ENCODE assay signal across 26 cellular contexts in genomic region chr1:199698222-199698621, GRCh38.
"Had no signal": no experiment of that assay in that cellular context is flagged by ENCODE, and none has a peak within 500 bp of the region (broad histone marks: within the 10 kb centered on the region; RNA-seq: fewer than 3 reads in every experiment).

No MANE protein-coding gene starts in this region.

- H3K27ac ChIP-seq: cardiac muscle cell, Peyer's patch, RWPE1, WERI-Rb-1 had no signal

- H3K36me3 ChIP-seq: cardiac muscle cell, Peyer's patch, WERI-Rb-1 had no signal

- H3K4me1 Mint-ChIP-seq: activated CD4-positive, alpha-beta T cell treated with anti-CD3 and anti-CD28 coated beads for 36 hours; brain had no signal

- H3K36me3 Mint-ChIP-seq: activated naive CD8-positive, alpha-beta T cell; brain had no signal

- DNase-seq: activated CD4-positive, alpha-beta memory T cell treated with anti-CD3 and anti-CD28 coated beads, Interleukin-2, amount 10 ng/mL, durations not matched to agents 7 days and 5 days; activated CD4-positive, alpha-beta T cell treated with anti-CD3 and anti-CD28 coated beads for 36 hours; activated CD4-positive, alpha-beta T cell treated with anti-CD3 and anti-CD28 coated beads, Interleukin-2, amount 50 U/mL, for 1 hour; activated gamma-delta T cell; activated naive CD4-positive, alpha-beta T cell treated with anti-CD3 and anti-CD28 coated beads for 36 hours; activated T-cell treated with anti-CD3 and anti-CD28 coated beads for 4 hours; activated T-cell treated with anti-CD3 and anti-CD28 coated beads, Interleukin-2, amount 50 U/mL, for 48 hours; amygdala; KG1; MV-4-11; NCI-H1092 treated with DMSO at 0.1 percent for 48 hours; NCI-H1417 treated with DMSO at 0.1 percent for 48 hours; NCI-H1694 treated with DMSO at 0.1 percent for 48 hours; NCI-H2081; NCI-H510A treated with DMSO at 0.1 percent for 48 hours; NCI-H69; Peyer's patch; Right ventricle myocardium superior; WERI-Rb-1 had no signal

- H3K4me3 ChIP-seq: cardiac muscle cell, Peyer's patch had no signal

- H3K9me3 ChIP-seq: Peyer's patch had no signal

- H3K27me3 ChIP-seq: cardiac muscle cell, Peyer's patch had no signal

- FAIRE-seq: astrocyte had no signal

- H3K9me3 Mint-ChIP-seq: activated CD4-positive, alpha-beta memory T cell treated with anti-CD3 and anti-CD28 coated beads, Interleukin-2, amount 10 ng/mL, durations not matched to agents 7 days and 5 days; activated naive CD4-positive, alpha-beta T cell treated with anti-CD3 and anti-CD28 coated beads for 36 hours; activated T-helper 17 cell treated with anti-CD3 and anti-CD28 coated beads, Interleukin-2, amount 50 U/mL, for 72 hours; T-helper 1 cell treated with Interleukin-12 subunit alpha and Interleukin-12 subunit beta and Interleukin-4 antibody, amounts not matched to agents 30 μg/mL and 1 μg/mL, for 36 hours had no signal

- H3K4me3 Mint-ChIP-seq: activated CD4-positive, alpha-beta memory T cell treated with anti-CD3 and anti-CD28 coated beads, Interleukin-2, amount 10 ng/mL, durations not matched to agents 7 days and 5 days; activated CD4-positive, alpha-beta T cell treated with anti-CD3 and anti-CD28 coated beads for 36 hours; activated naive CD4-positive, alpha-beta T cell treated with anti-CD3 and anti-CD28 coated beads for 36 hours; activated naive CD8-positive, alpha-beta T cell; activated T-helper 17 cell treated with anti-CD3 and anti-CD28 coated beads, Interleukin-2, amount 50 U/mL, for 72 hours; brain; T-helper 1 cell treated with Interleukin-12 subunit alpha and Interleukin-12 subunit beta and Interleukin-4 antibody, amounts not matched to agents 30 μg/mL and 1 μg/mL, for 36 hours had no signal

- H3K4me1 ChIP-seq: Peyer's patch had no signal

- H3K27ac Mint-ChIP-seq: activated CD4-positive, alpha-beta memory T cell treated with anti-CD3 and anti-CD28 coated beads, Interleukin-2, amount 10 ng/mL, durations not matched to agents 7 days and 5 days; activated CD4-positive, alpha-beta T cell treated with anti-CD3 and anti-CD28 coated beads for 36 hours; activated naive CD4-positive, alpha-beta T cell treated with anti-CD3 and anti-CD28 coated beads for 36 hours; activated naive CD8-positive, alpha-beta T cell; activated T-helper 17 cell treated with anti-CD3 and anti-CD28 coated beads, Interleukin-2, amount 50 U/mL, for 72 hours; brain; T-helper 1 cell treated with Interleukin-12 subunit alpha and Interleukin-12 subunit beta and Interleukin-4 antibody, amounts not matched to agents 30 μg/mL and 1 μg/mL, for 36 hours had no signal

- ATAC-seq: activated CD4-positive, alpha-beta T cell treated with anti-CD3 and anti-CD28 coated beads for 36 hours; activated T-helper 17 cell treated with anti-CD3 and anti-CD28 coated beads, Interleukin-2, amount 50 U/mL, for 72 hours had no signal
